In genomic region chr7:898460-898854, GRCh38 we compare ENCODE assay signal across 20 cellular contexts. TPM values are rescaled to one million over a fixed set of nuclear protein-coding genes. Genes with fewer than 3 reads are reported as not detected.
A peak's percentile ranks its signal among the peaks of the same experiment; 100 is the strongest.
DNase-seq lines count a peak whose midpoint lies in the region; ATAC-seq, FAIRE-seq and TF ChIP-seq lines count a peak whose summit lies in the region.
"Had no signal": no experiment of that assay in that cellular context is flagged by ENCODE, and none has a peak within 500 bp of the region (broad histone marks: within the 10 kb centered on the region; RNA-seq: fewer than 3 reads in every experiment).

No MANE protein-coding gene starts in this region.

- DNase-seq in HepG2 (ENCODE audit: low spot score) (no peak), right lobe of liver (no peak), RWPE1 (ENCODE audit: low spot score) (no peak), WTC11 (ENCODE audit: low spot score) (no peak), kidney (peak; percentile 72), NCI-H345 treated with DMSO at 0.1 percent for 48 hours (lab: John Stamatoyannopoulos, UW; ENCODE audit: unreplicated experiment) (no peak), NCI-H748 (lab: John Stamatoyannopoulos, UW; ENCODE audit: unreplicated experiment) (no peak)
- no peak for DNase-seq in stimulated activated CD8-positive, alpha-beta memory T cell treated with anti-CD3 and anti-CD28 coated beads, Interleukin-4, amount 100 ng/mL, for 48 hours
- DNase-seq: 8988T, DMS153, DMS79, GF-D8, IMR-90 had no signal

- no peaks in the 10 kb centered on the region for H3K4me1 Mint-ChIP-seq in WTC11

- peaks cover 14 to 34% of the 10 kb centered on the region in 2 experiments; a peak in 4 of 5 replicates for H3K36me3 ChIP-seq in HepG2 (replicated peaks in 1 of 2; ENCODE audit: control insufficient read depth in 1 of 2, insufficient read depth in 2 of 2, low read length in 2 of 2)
- peaks cover 0 to 24% (median 12%) of the 10 kb centered on the region in 4 donors for H3K36me3 ChIP-seq in right lobe of liver
- peaks cover 4 to 9% of the 10 kb centered on the region in 2 donors for H3K36me3 ChIP-seq in kidney (ENCODE audit: control insufficient read depth in 1 of 2, insufficient read depth in 2 of 2, low read length in 2 of 2)

- in situ Hi-C loops in HepG2 (cut with HindIII; ENCODE audit: extremely low pct_ligation_motif_present, low pct_unique_long_range_greater_than_20kb), result no loop called here

- H3K4me3 ChIP-seq in HepG2 (replicated peaks in 1 of 3; ENCODE audit: insufficient read depth in 1 of 3, low read depth in 2 of 3, low read length in 3 of 3) (no peak overlapping the region), right lobe of liver (no peak overlapping the region), kidney (ENCODE audit: low read length in 2 of 2) (no peak overlapping the region)
- H3K4me3 ChIP-seq: BLaER1 had no signal

- H3K4me2 ChIP-seq in HepG2 (ENCODE audit: low read depth, low read length), result no peak overlapping the region
- H3K4me2 ChIP-seq: BLaER1 had no signal

- TF ChIP-seq CTCF in HepG2 (CRISPR knock-in tag; IDR thresholded peaks at IDR 0.05), result no peak
- no peak for TF ChIP-seq CTCF in right lobe of liver (IDR thresholded peaks at IDR 0.05)
- no peak for TF ChIP-seq CTCF in RWPE1 (conservative IDR thresholded peaks at IDR 0.05; ENCODE audit: low read depth)
- TF ChIP-seq CTCF in WTC11 (IDR thresholded peaks at IDR 0.05), result no peak
- TF ChIP-seq CTCF in kidney (IDR thresholded peaks at IDR 0.05; ENCODE audit: borderline replicate concordance, extremely low read depth, insufficient read depth), result no peak

- no TSS peak for BruUV-seq in HepG2 (replicated peaks; lab: Mats Ljungman, UMichigan)

- TF ChIP-seq POLR2A in HepG2 (IDR thresholded peaks at IDR 0.05; ENCODE audit: insufficient read depth in 1 of 2, low read depth in 2 of 2, low read length in 2 of 2), result no peak
- no peak for TF ChIP-seq POLR2A in right lobe of liver (IDR thresholded peaks at IDR 0.05)

- FAIRE-seq in HepG2 (lab: Jason Lieb, UNC), result no peak
- FAIRE-seq in kidney (lab: Jason Lieb, UNC), result no peak
- FAIRE-seq: GM19239, H1 had no signal

- no peak for ATAC-seq in HepG2
- ATAC-seq in right lobe of liver, result no peak
- no peak for ATAC-seq in WTC11

- TF ChIP-seq RAD21 in HepG2 (CRISPR knock-in tag; IDR thresholded peaks at IDR 0.05), result no peak

- H3K4me3 Mint-ChIP-seq in WTC11, result no peak overlapping the region
- H3K4me3 Mint-ChIP-seq: CD14-positive monocyte; CD4-positive, alpha-beta memory T cell; H9 had no signal

- H2AFZ ChIP-seq in HepG2 (ENCODE audit: low read length), result no peak overlapping the region

- 98% methylated on average over 8 of the region's 18 CpGs for whole genome bisulfite sequencing in HepG2 (ENCODE audit: low lambda C conversion rate)
- WGBS in right lobe of liver (ENCODE audit: insufficient coverage, low coverage, low lambda C conversion rate, missing lambda C conversion rate), result 83% methylated on average over 2 of the region's 18 CpGs

- no peaks in the 10 kb centered on the region for H3K79me2 ChIP-seq in HepG2 (ENCODE audit: insufficient read depth, low read length)

- intact Hi-C loops in HepG2 (cut with micrococcal nuclease; ENCODE audit: unreplicated experiment) (no loop called here), right lobe of liver (cut with DNase I) (loop anchor here in 1 of 2 donors (5.0 kb wide), 1 partner anchor 69 kb away; no protein-coding TSS in a partner anchor), kidney (cut with DNase I) (no loop called here)

- H3K27me3 ChIP-seq in HepG2 (ENCODE audit: control insufficient read depth in 1 of 2, insufficient read depth in 2 of 2, low read length in 2 of 2) (no peaks in the 10 kb centered on the region), right lobe of liver (no peaks in the 10 kb centered on the region)
- H3K27me3 ChIP-seq: BLaER1 had no signal

- H3K27ac ChIP-seq in HepG2 (ENCODE audit: extremely low read length, insufficient read depth, low read length) (no peak overlapping the region), right lobe of liver (no peak overlapping the region), RWPE1 (peak overlapping the region; percentile 18), kidney (ENCODE audit: low read depth in 2 of 2, low read length in 2 of 2) (no peak overlapping the region)
- H3K27ac ChIP-seq: BLaER1, HL-60 had no signal

- no peaks in the 10 kb centered on the region for H4K20me1 ChIP-seq in HepG2 (ENCODE audit: insufficient read depth, low read length)

- H3K36me3 Mint-ChIP-seq in WTC11, result peaks cover 26% of the 10 kb centered on the region

- TF ChIP-seq EP300 in HepG2 (IDR thresholded peaks at IDR 0.05; ENCODE audit: low read depth in 2 of 2, low read length in 2 of 2) (no peak), HepG2 (CRISPR knock-in tag; IDR thresholded peaks at IDR 0.05; ENCODE audit: borderline replicate concordance) (no peak)

- POLR2A ChIA-PET in HepG2 (lab: Yijun Ruan, JAX), result no interaction called here
- POLR2A ChIA-PET in RWPE1 (lab: Yijun Ruan, JAX; ENCODE audit: low non-redundant PET), result interaction anchor here (0.6 to 0.9 kb wide), 2 partner anchors 9 to 53 kb away, joined by 3 read pairs; no protein-coding TSS in a partner anchor
- POLR2A ChIA-PET in WTC11 (lab: Charles Lee), result no interaction called here

- H3K27me3 Mint-ChIP-seq in WTC11 (ENCODE audit: low read depth), result peaks cover 6% of the 10 kb centered on the region

- H3K4me1 ChIP-seq in HepG2 (ENCODE audit: insufficient read depth, low read length), result peaks cover 16% of the 10 kb centered on the region
- peaks cover 0 to 10% (median 0%) of the 10 kb centered on the region in 4 donors for H3K4me1 ChIP-seq in right lobe of liver
- no peaks in the 10 kb centered on the region for H3K4me1 ChIP-seq in kidney (ENCODE audit: control insufficient read depth in 1 of 2, insufficient read depth in 1 of 2, low read depth in 1 of 2, low read length in 2 of 2)

- CTCF ChIA-PET in HepG2 (lab: Yijun Ruan, JAX; ENCODE audit: low intra/inter-chr PET ratio, low total read pairs) (no interaction called here), RWPE1 (lab: Yijun Ruan, JAX) (no interaction called here), WTC11 (lab: Charles Lee) (interaction anchor here (2.2 kb wide), 1 partner anchor 25 kb away, joined by 8 read pairs; no protein-coding TSS in a partner anchor)

- no peaks in the 10 kb centered on the region for H3K9me3 ChIP-seq in HepG2 (ENCODE audit: low read length)
- no peaks in the 10 kb centered on the region for H3K9me3 ChIP-seq in right lobe of liver
- no peaks in the 10 kb centered on the region for H3K9me3 ChIP-seq in kidney (ENCODE audit: control insufficient read depth in 1 of 2, low read length in 2 of 2)
- H3K9me3 ChIP-seq: BLaER1 had no signal

- no peaks in the 10 kb centered on the region for H3K9me3 Mint-ChIP-seq in WTC11
- H3K9me3 Mint-ChIP-seq: H9 had no signal

- no peak overlapping the region for H3K9ac ChIP-seq in HepG2 (ENCODE audit: insufficient read depth, low read depth, low read length)
- H3K9ac ChIP-seq in kidney (ENCODE audit: low read length in 2 of 2), result no peak overlapping the region
- H3K9ac ChIP-seq: BLaER1 had no signal

- H3K27ac Mint-ChIP-seq in WTC11, result no peak overlapping the region
- H3K27ac Mint-ChIP-seq: CD4-positive, alpha-beta memory T cell; H9 had no signal

RNA-seq across cellular contexts. Expression of gene GET4, which starts 22.1 kb away (rescaled TPM):
- total RNA-seq in HepG2 (2016; rRNA removed; fragmentation: Illumina TruSeq; extraction: Trizol), result 28.2 and 31.6 TPM in 2 replicates
- total RNA-seq in HepG2 (2016; cell fraction: cytosol; rRNA removed; fragmentation: Illumina TruSeq; extraction: Trizol; ENCODE audit: low read depth), result 7.8 and 8.0 TPM in 2 replicates
- 27.8 and 31.5 TPM in 2 replicates for total RNA-seq in HepG2 (2016; cell fraction: insoluble cytoplasmic fraction; rRNA removed; fragmentation: Illumina TruSeq; extraction: Trizol)
- total RNA-seq in HepG2 (2016; cell fraction: membrane; rRNA removed; fragmentation: Illumina TruSeq; extraction: Trizol), result 18.9 and 22.1 TPM in 2 replicates
- total RNA-seq in HepG2 (2016; cell fraction: nucleus; rRNA removed; fragmentation: Illumina TruSeq; extraction: Trizol), result 26.6 and 28.2 TPM in 2 replicates
- polyA plus RNA-seq in HepG2 (2011; rRNA removed), result 35.2 and 44.4 TPM in 2 replicates
- polyA plus RNA-seq in HepG2 (2011; cell fraction: cytosol; rRNA removed), result 32.6 and 49.3 TPM in 2 replicates
- 186 and 201 TPM in 2 replicates for polyA plus RNA-seq in HepG2 (2011; cell fraction: nucleus; rRNA removed)
- polyA plus RNA-seq in HepG2 (2012), result 33.0 and 39.4 TPM in 2 replicates
- 13.8 and 16.4 TPM in 2 replicates for polyA plus RNA-seq in HepG2 (2016; cell fraction: cytosol; fragmentation: Illumina TruSeq; extraction: Trizol; ENCODE audit: low read depth)
- 49.1 and 51.2 TPM in 2 replicates for polyA plus RNA-seq in HepG2 (2016; cell fraction: insoluble cytoplasmic fraction; fragmentation: Illumina TruSeq; extraction: Trizol; ENCODE audit: low read depth)
- 21.9 and 26.3 TPM in 2 replicates for polyA plus RNA-seq in HepG2 (2016; cell fraction: membrane; fragmentation: Illumina TruSeq; extraction: Trizol; ENCODE audit: low read depth)
- 111 and 112 TPM in 2 replicates for polyA plus RNA-seq in HepG2 (2016; cell fraction: nucleus; fragmentation: Illumina TruSeq; extraction: Trizol; ENCODE audit: insufficient read depth, low read depth)
- 16.3 and 17.4 TPM in 2 replicates for polyA minus RNA-seq in HepG2 (2011; rRNA and poly(A)+ RNA removed; ENCODE audit: low replicate concordance)
- polyA minus RNA-seq in HepG2 (2011; cell fraction: cytosol; rRNA and poly(A)+ RNA removed), result 9.7 and 12.6 TPM in 2 replicates
- polyA minus RNA-seq in HepG2 (2011; cell fraction: nucleus; rRNA and poly(A)+ RNA removed), result 19.2 and 26.4 TPM in 2 replicates
- 10 to 100 TPM; 15.6 to 38.3 (median 28.3) TPM for total RNA-seq in right lobe of liver
- 73.0 to 82.0 TPM (median 73.4 TPM) in 3 replicates for total RNA-seq in WTC11 (2021)
- 44.8 TPM for total RNA-seq in kidney
- 80.8 TPM for polyA plus RNA-seq in kidney (ENCODE audit: insufficient read depth, low read depth, low replicate concordance)

RNA-seq across cellular contexts. Expression of gene ADAP1, which starts 56.0 kb away (rescaled TPM):
- 18.3 and 24.6 TPM in 2 replicates for total RNA-seq in HepG2 (2016; rRNA removed; fragmentation: Illumina TruSeq; extraction: Trizol)
- 23.5 and 25.0 TPM in 2 replicates for total RNA-seq in HepG2 (2016; cell fraction: cytosol; rRNA removed; fragmentation: Illumina TruSeq; extraction: Trizol; ENCODE audit: low read depth)
- total RNA-seq in HepG2 (2016; cell fraction: insoluble cytoplasmic fraction; rRNA removed; fragmentation: Illumina TruSeq; extraction: Trizol), result 16.6 and 27.2 TPM in 2 replicates
- total RNA-seq in HepG2 (2016; cell fraction: membrane; rRNA removed; fragmentation: Illumina TruSeq; extraction: Trizol), result 46.3 and 47.4 TPM in 2 replicates
- total RNA-seq in HepG2 (2016; cell fraction: nucleus; rRNA removed; fragmentation: Illumina TruSeq; extraction: Trizol), result 13.2 TPM in 2 replicates
- 10.5 and 15.0 TPM in 2 replicates for polyA plus RNA-seq in HepG2 (2011; rRNA removed)
- polyA plus RNA-seq in HepG2 (2011; cell fraction: cytosol; rRNA removed), result 11.8 and 14.5 TPM in 2 replicates
- 19.8 and 24.0 TPM in 2 replicates for polyA plus RNA-seq in HepG2 (2011; cell fraction: nucleus; rRNA removed)
- 15.3 and 21.4 TPM in 2 replicates for polyA plus RNA-seq in HepG2 (2012)
- polyA plus RNA-seq in HepG2 (2016; cell fraction: cytosol; fragmentation: Illumina TruSeq; extraction: Trizol; ENCODE audit: low read depth), result 24.2 and 28.1 TPM in 2 replicates
- 17.0 and 28.9 TPM in 2 replicates for polyA plus RNA-seq in HepG2 (2016; cell fraction: insoluble cytoplasmic fraction; fragmentation: Illumina TruSeq; extraction: Trizol; ENCODE audit: low read depth)
- 45.2 and 45.4 TPM in 2 replicates for polyA plus RNA-seq in HepG2 (2016; cell fraction: membrane; fragmentation: Illumina TruSeq; extraction: Trizol; ENCODE audit: low read depth)
- 26.8 and 30.8 TPM in 2 replicates for polyA plus RNA-seq in HepG2 (2016; cell fraction: nucleus; fragmentation: Illumina TruSeq; extraction: Trizol; ENCODE audit: insufficient read depth, low read depth)
- 3.5 and 14.9 TPM in 2 replicates for polyA minus RNA-seq in HepG2 (2011; rRNA and poly(A)+ RNA removed; ENCODE audit: low replicate concordance)
- 7.5 and 11.2 TPM in 2 replicates for polyA minus RNA-seq in HepG2 (2011; cell fraction: cytosol; rRNA and poly(A)+ RNA removed)
- 5.2 and 7.6 TPM in 2 replicates for polyA minus RNA-seq in HepG2 (2011; cell fraction: nucleus; rRNA and poly(A)+ RNA removed)
- 1 to 10 TPM; 1.4 to 4.2 (median 2.7) TPM for total RNA-seq in right lobe of liver
- total RNA-seq in WTC11 (2021), result 4.3 to 7.2 TPM (median 4.5 TPM) in 3 replicates
- 48.2 TPM for total RNA-seq in kidney
- polyA plus RNA-seq in kidney (ENCODE audit: insufficient read depth, low read depth, low replicate concordance), result 36.4 TPM

Comparison
In these comparisons a context has a peak if more than half of its experiments do, and no peak if none do; other contexts are left out.
1. Of the 50 proteins assayed by ChIP-seq in both HepG2 and WTC11: peak only in HepG2: none; only in WTC11: IRF2 and TCF7; in both: none; in neither: 48.